In the genomic region with DNA sequence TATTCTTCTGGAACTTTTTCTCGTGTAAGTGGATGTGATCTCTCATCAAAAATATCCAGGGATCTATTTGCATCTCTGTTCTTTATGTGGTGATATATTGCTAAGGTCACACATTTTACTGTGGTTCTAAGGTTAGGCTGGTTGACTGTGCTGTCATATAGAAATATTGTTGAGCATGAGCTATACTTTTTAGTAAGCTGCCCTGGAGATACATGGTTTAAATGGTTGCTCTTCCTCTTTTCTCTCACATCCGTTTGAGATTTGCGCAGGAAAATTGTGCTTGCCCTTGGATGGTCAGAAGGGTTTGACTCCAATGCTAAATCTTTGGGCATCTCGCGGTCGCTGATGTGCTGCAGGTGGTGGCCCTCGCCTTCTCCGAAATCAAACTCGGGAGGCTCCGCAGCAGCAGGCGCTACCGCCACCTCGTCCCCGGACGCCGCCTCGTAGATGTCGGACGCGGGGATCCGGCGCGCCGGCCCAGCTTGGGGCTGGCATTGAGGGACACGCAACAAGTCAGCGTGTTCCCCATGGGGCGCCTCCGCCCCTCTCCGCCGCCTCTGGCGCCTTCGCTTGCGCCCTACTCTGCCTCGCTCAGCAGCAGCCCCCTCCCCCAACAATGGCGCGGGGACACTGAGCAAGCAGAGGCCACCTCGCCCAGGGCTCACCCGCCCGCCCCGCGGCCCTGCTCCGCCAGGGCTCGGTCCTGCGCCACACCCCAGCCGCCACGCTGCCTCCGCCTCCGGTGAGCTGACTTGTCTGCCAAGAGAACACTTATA, we compare ENCODE assay signal across 8 cellular contexts.
DNase-seq lines count a peak whose midpoint lies in the region; ATAC-seq and TF ChIP-seq lines count a peak whose summit lies in the region.

No MANE protein-coding gene starts in this region.

- H3K27ac ChIP-seq in esophagus (ENCODE audit: low read depth in 2 of 2, low read length in 1 of 2), result peak overlapping the region in 1 of 2 donors; percentile 22
- H3K27ac ChIP-seq in smooth muscle cell (ENCODE audit: low read depth), result no peak overlapping the region

- no peak overlapping the region for H2AFZ ChIP-seq in smooth muscle cell (ENCODE audit: low read depth)

- H3K36me3 ChIP-seq in esophagus (ENCODE audit: control insufficient read depth in 2 of 2, insufficient read depth in 2 of 2, low read length in 1 of 2), result no peaks in the 10 kb centered on the region
- H3K36me3 ChIP-seq in smooth muscle cell (ENCODE audit: low read depth), result no peaks in the 10 kb centered on the region

- WGBS in esophagus, 2 donors, result 5 to 32% methylated on average over 46 to 48 of the region's 48 CpGs
- 97% methylated on average over 27 of the region's 48 CpGs for WGBS in smooth muscle cell (ENCODE audit: low lambda C conversion rate)

- H3K9me3 Mint-ChIP-seq in Calu3 (ENCODE audit: low read depth, unreplicated experiment), result no peaks in the 10 kb centered on the region

- CTCF ChIA-PET in Calu3 (lab: Charles Lee), result no interaction called here

- in situ Hi-C loops in ACHN (cut with HindIII; ENCODE audit: low pct_ligation_motif_present, low pct_unique_long_range_greater_than_20kb, low sequenced_read_pairs), result no loop called here

- ATAC-seq in HG03095 (IDR thresholded peaks at IDR 0.05; ENCODE audit: unreplicated experiment), result peak; percentile 67

- H3K4me1 ChIP-seq in esophagus (ENCODE audit: control insufficient read depth in 2 of 2, insufficient read depth in 2 of 2, low read length in 1 of 2) (no peaks in the 10 kb centered on the region), smooth muscle cell (ENCODE audit: low read depth) (no peaks in the 10 kb centered on the region)

- H3K4me3 ChIP-seq in esophagus (ENCODE audit: low read depth in 1 of 2, low read length in 2 of 2), result peak overlapping the region; percentile 46 to 48
- no peak overlapping the region for H3K4me3 ChIP-seq in smooth muscle cell

- DNase-seq in Calu3 (peak; percentile 56), ACHN (no peak), smooth muscle cell (lab: John Stamatoyannopoulos, UW; ENCODE audit: unreplicated experiment) (no peak), ureter (ENCODE audit: low spot score) (no peak)
- DNase-seq in activated CD4-positive, alpha-beta T cell treated with anti-CD3 and anti-CD28 coated beads, Interleukin-2, amount 50 U/mL, for 4 hours, result peak; percentile 32 to 39
- DNase-seq in stimulated activated CD4-positive, alpha-beta T cell treated with anti-CD3 and anti-CD28 coated beads, Interleukin-2, amount 100 ng/mL, for 48 hours, result peak; percentile 5 to 6

- no peaks in the 10 kb centered on the region for H3F3A ChIP-seq in smooth muscle cell (ENCODE audit: low read depth)

- H3K4me1 Mint-ChIP-seq in Calu3 (ENCODE audit: low read depth, unreplicated experiment), result no peaks in the 10 kb centered on the region

- no TSS peak for BruUV-seq in Calu3 (replicated peaks; lab: Mats Ljungman, UMichigan)

- no peaks in the 10 kb centered on the region for H3K27me3 ChIP-seq in esophagus (ENCODE audit: control insufficient read depth in 1 of 2, insufficient read depth in 2 of 2, low read length in 2 of 2)
- no peaks in the 10 kb centered on the region for H3K27me3 ChIP-seq in smooth muscle cell (ENCODE audit: low read depth)

- H3K4me3 Mint-ChIP-seq in Calu3 (ENCODE audit: low read depth, unreplicated experiment), result peak overlapping the region; percentile 66

- H3K9ac ChIP-seq in smooth muscle cell (ENCODE audit: low read depth), result no peak overlapping the region

- TF ChIP-seq CTCF in Calu3 (IDR thresholded peaks at IDR 0.05; ENCODE audit: unreplicated experiment) (no peak), smooth muscle cell (IDR thresholded peaks at IDR 0.05; ENCODE audit: borderline replicate concordance, insufficient read depth, poor library complexity, severe bottlenecking) (no peak)

- no peaks in the 10 kb centered on the region for H3K27me3 Mint-ChIP-seq in Calu3 (ENCODE audit: unreplicated experiment)

- H3K79me2 ChIP-seq in smooth muscle cell (ENCODE audit: low read depth), result no peaks in the 10 kb centered on the region

- no peaks in the 10 kb centered on the region for H3K36me3 Mint-ChIP-seq in Calu3 (ENCODE audit: insufficient read depth, unreplicated experiment)

- intact Hi-C loops in Calu3 (cut with micrococcal nuclease; ENCODE audit: unreplicated experiment), result loop anchor here (10.0 kb wide), 1 partner anchor 117 kb away; no protein-coding TSS in a partner anchor

- H3K4me2 ChIP-seq in smooth muscle cell, result no peak overlapping the region

- no peaks in the 10 kb centered on the region for H4K20me1 ChIP-seq in smooth muscle cell (ENCODE audit: low read depth)

- H3K9me3 ChIP-seq in esophagus (ENCODE audit: control insufficient read depth in 2 of 2, insufficient read depth in 1 of 2, low read depth in 1 of 2, low read length in 1 of 2), result peaks cover 0 to 2% of the 10 kb centered on the region in 2 donors
- no peaks in the 10 kb centered on the region for H3K9me3 ChIP-seq in smooth muscle cell (replicated peaks; ENCODE audit: low read depth)

- H3K27ac Mint-ChIP-seq in Calu3 (ENCODE audit: unreplicated experiment), result no peak overlapping the region

Comparison
In these comparisons a context has a peak if more than half of its experiments do, and no peak if none do; other contexts are left out.
1. DNase-seq: peak in Calu3 (single experiment), activated CD4-positive, alpha-beta T cell treated with anti-CD3 and anti-CD28 coated beads, Interleukin-2, amount 50 U/mL, for 4 hours (2 of 2) and stimulated activated CD4-positive, alpha-beta T cell treated with anti-CD3 and anti-CD28 coated beads, Interleukin-2, amount 100 ng/mL, for 48 hours (2 of 2); none in ACHN (single experiment), smooth muscle cell (single experiment) and ureter (single experiment).